22 cellular contexts compared by ENCODE assay signal in the genomic region with DNA sequence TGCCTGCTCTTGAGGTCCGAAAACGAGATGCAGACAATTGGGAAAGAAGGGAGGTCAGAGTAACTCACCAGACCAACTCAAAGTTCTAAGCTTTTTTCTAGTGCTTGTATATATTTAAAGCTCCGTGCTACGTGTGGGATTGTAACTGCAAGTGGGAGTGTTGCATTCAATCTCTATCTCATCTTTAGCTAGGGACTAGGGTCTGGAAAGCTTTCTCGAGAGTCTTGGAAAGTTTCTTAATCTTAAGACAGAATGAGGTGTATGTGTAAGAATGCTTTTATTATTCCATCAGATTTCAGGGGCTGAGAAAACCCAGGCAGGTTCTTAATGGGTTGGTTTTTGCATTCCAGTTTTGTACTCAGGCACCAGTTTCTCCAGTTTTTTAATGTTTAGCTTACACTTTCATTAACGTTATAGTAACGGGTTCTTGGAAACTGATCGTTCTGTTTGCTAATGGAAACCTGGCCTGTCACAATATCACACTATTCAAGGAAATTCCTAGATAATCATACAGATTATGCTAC.
"Had no signal": no experiment of that assay in that cellular context is flagged by ENCODE, and none has a peak within 500 bp of the region (broad histone marks: within the 10 kb centered on the region; RNA-seq: fewer than 3 reads in every experiment).

No MANE protein-coding gene starts in this region.

- H3K4me3 ChIP-seq: ascending aorta, breast epithelium, esophagus muscularis mucosa, left ventricle myocardium inferior, pancreas, sigmoid colon, thoracic aorta, upper lobe of right lung had no signal

- H3K4me3 Mint-ChIP-seq: activated CD4-positive, alpha-beta T cell treated with anti-CD3 and anti-CD28 coated beads, Interleukin-2, amount 10 ng/mL, durations not matched to agents 7 days and 5 days; naive thymus-derived CD8-positive, alpha-beta T cell; stimulated activated naive B cell treated with anti-CD40 and anti-IgM and Interleukin-4, amounts not matched to agents 10 μg/mL and 1 μg/mL and 100 μg/mL, for 72 hours had no signal

- ATAC-seq: activated CD4-positive, CD25-positive, alpha-beta regulatory T cell treated with anti-CD3 and anti-CD28 coated beads, Interleukin-2, amount 50 U/mL, for 24 hours; naive thymus-derived CD8-positive, alpha-beta T cell; pancreas; stimulated activated naive B cell treated with anti-CD40 and anti-IgM and Interleukin-4, amounts not matched to agents 10 μg/mL and 1 μg/mL and 100 μg/mL, for 72 hours; upper lobe of right lung had no signal

- FAIRE-seq: keratinocyte had no signal

- H3K9me3 Mint-ChIP-seq: activated CD4-positive, alpha-beta T cell treated with anti-CD3 and anti-CD28 coated beads, Interleukin-2, amount 10 ng/mL, durations not matched to agents 7 days and 5 days; naive thymus-derived CD8-positive, alpha-beta T cell; stimulated activated naive B cell treated with anti-CD40 and anti-IgM and Interleukin-4, amounts not matched to agents 10 μg/mL and 1 μg/mL and 100 μg/mL, for 72 hours had no signal

- H3K9me3 ChIP-seq: ascending aorta, breast epithelium, esophagus muscularis mucosa, left ventricle myocardium inferior, neutrophil, pancreas, sigmoid colon, thoracic aorta, upper lobe of right lung had no signal

- H3K27ac Mint-ChIP-seq: activated CD4-positive, alpha-beta T cell treated with anti-CD3 and anti-CD28 coated beads, Interleukin-2, amount 10 ng/mL, durations not matched to agents 7 days and 5 days; stimulated activated naive B cell treated with anti-CD40 and anti-IgM and Interleukin-4, amounts not matched to agents 10 μg/mL and 1 μg/mL and 100 μg/mL, for 72 hours had no signal

- H3K27me3 Mint-ChIP-seq: activated CD4-positive, alpha-beta T cell treated with anti-CD3 and anti-CD28 coated beads, Interleukin-2, amount 10 ng/mL, durations not matched to agents 7 days and 5 days; naive thymus-derived CD8-positive, alpha-beta T cell; stimulated activated naive B cell treated with anti-CD40 and anti-IgM and Interleukin-4, amounts not matched to agents 10 μg/mL and 1 μg/mL and 100 μg/mL, for 72 hours had no signal

- H3K36me3 ChIP-seq: breast epithelium, pancreas had no signal

- DNase-seq: activated CD4-positive, alpha-beta T cell treated with anti-CD3 and anti-CD28 coated beads, Interleukin-2, amount 10 ng/mL, durations not matched to agents 7 days and 5 days; activated CD8-positive, alpha-beta memory T cell treated with anti-CD3 and anti-CD28 coated beads, Interleukin-2, amount 50 U/mL, for 4 hours; activated effector memory CD4-positive, alpha-beta T cell treated with Interleukin-2 at 50 U/mL for 16 hours; activated naive CD4-positive, alpha-beta T cell treated with anti-CD3 and anti-CD28 coated beads, Interleukin-2, amount 50 U/mL, for 16 hours; activated T-cell treated with anti-CD3 and anti-CD28 coated beads, Interleukin-2, amount 50 U/mL, for 48 hours; effector CD8-positive, alpha-beta T cell; left ventricle myocardium inferior; mammary epithelial cell; naive thymus-derived CD8-positive, alpha-beta T cell; pancreas; sigmoid colon; stimulated activated naive B cell treated with anti-CD40 and anti-IgM and Interleukin-4, amounts not matched to agents 10 μg/mL and 1 μg/mL and 100 μg/mL, for 72 hours; T-helper 1 cell; T-helper 9 cell; upper lobe of right lung had no signal

- H3K4me1 ChIP-seq: ascending aorta, breast epithelium, esophagus muscularis mucosa, left ventricle myocardium inferior, pancreas, upper lobe of right lung had no signal

- H3K27me3 ChIP-seq: ascending aorta, breast epithelium, esophagus muscularis mucosa, neutrophil, pancreas, sigmoid colon, upper lobe of right lung had no signal

- H3K4me1 Mint-ChIP-seq: activated CD4-positive, alpha-beta T cell treated with anti-CD3 and anti-CD28 coated beads, Interleukin-2, amount 10 ng/mL, durations not matched to agents 7 days and 5 days; stimulated activated naive B cell treated with anti-CD40 and anti-IgM and Interleukin-4, amounts not matched to agents 10 μg/mL and 1 μg/mL and 100 μg/mL, for 72 hours had no signal

- H3K27ac ChIP-seq: ascending aorta, breast epithelium, esophagus muscularis mucosa, left ventricle myocardium inferior, neutrophil, sigmoid colon, thoracic aorta, upper lobe of right lung had no signal
